ENCODE assay signal across 7 cellular contexts in the genomic region with DNA sequence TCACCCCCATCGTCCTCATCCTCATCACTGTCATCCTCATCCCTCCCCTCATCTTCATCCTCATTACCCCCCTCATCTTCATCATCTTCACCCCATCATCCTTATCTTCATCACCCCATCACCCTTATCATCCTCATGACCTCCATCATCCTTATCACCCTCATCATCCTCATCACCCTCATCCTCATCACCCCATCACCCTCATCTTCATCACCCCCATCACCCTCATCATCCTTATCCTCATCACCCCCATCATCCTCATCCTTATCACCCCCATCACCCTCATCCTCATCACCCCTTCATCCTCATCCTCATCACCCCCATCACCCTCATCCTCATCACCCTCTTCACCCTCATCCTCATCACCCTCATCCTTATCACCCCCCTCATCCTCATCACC.
DNase-seq lines count a peak whose midpoint lies in the region; ATAC-seq and TF ChIP-seq lines count a peak whose summit lies in the region.
"Not testable (repeated sequence)": the region's sequence is repeated elsewhere in the genome, so short reads cannot be mapped to it uniquely, and the experiment has no call there.

No MANE protein-coding gene starts in this region.

- H3K4me3 Mint-ChIP-seq in CD4-positive, CD25-positive, alpha-beta regulatory T cell, result peak overlapping the region in 1 of 4 donors; percentile 11
- peak overlapping the region; percentile 44 for H3K4me3 Mint-ChIP-seq in Caco-2 (ENCODE audit: unreplicated experiment)
- peak overlapping the region; percentile 42 for H3K4me3 Mint-ChIP-seq in T-helper 2 cell treated with Interferon-gamma antibody and Interleukin-4, amounts not matched to agents 5 μg/mL and 100 μg/mL, for 36 hours
- H3K4me3 Mint-ChIP-seq in activated naive CD4-positive, alpha-beta T cell treated with anti-CD3 and anti-CD28 coated beads, Interleukin-2, amount 50 U/mL, for 24 hours; stimulated activated memory B cell treated with anti-CD40 and anti-IgM and Interleukin-4, amounts not matched to agents 10 μg/mL and 1 μg/mL and 100 μg/mL, for 72 hours: not testable (repeated sequence)
- H3K4me3 Mint-ChIP-seq in memory B cell, result peak overlapping the region; percentile 56

- not testable (repeated sequence) for H3K27me3 Mint-ChIP-seq in CD4-positive, CD25-positive, alpha-beta regulatory T cell; Caco-2 (ENCODE audit: insufficient read depth, unreplicated experiment); T-helper 2 cell treated with Interferon-gamma antibody and Interleukin-4, amounts not matched to agents 5 μg/mL and 100 μg/mL, for 36 hours (ENCODE audit: low read depth); activated naive CD4-positive, alpha-beta T cell treated with anti-CD3 and anti-CD28 coated beads, Interleukin-2, amount 50 U/mL, for 24 hours; memory B cell; stimulated activated memory B cell treated with anti-CD40 and anti-IgM and Interleukin-4, amounts not matched to agents 10 μg/mL and 1 μg/mL and 100 μg/mL, for 72 hours

- H3K27me3 ChIP-seq in CD4-positive, CD25-positive, alpha-beta regulatory T cell (ENCODE audit: control insufficient read depth, insufficient read depth, low read length); Caco-2 (replicated peaks; ENCODE audit: control insufficient read depth, insufficient read depth, low read length); effector memory CD4-positive, alpha-beta T cell (replicated peaks; ENCODE audit: control insufficient read depth, insufficient read depth, low read length, poor library complexity, severe bottlenecking): not testable (repeated sequence)

- not testable (repeated sequence) for ATAC-seq in CD4-positive, CD25-positive, alpha-beta regulatory T cell (ENCODE audit: low read depth in 2 of 2); memory B cell (ENCODE audit: low read depth); stimulated activated memory B cell treated with anti-CD40 and anti-IgM and Interleukin-4, amounts not matched to agents 10 μg/mL and 1 μg/mL and 100 μg/mL, for 72 hours

- peaks cover 27% of the 10 kb centered on the region for H3K36me3 Mint-ChIP-seq in CD4-positive, CD25-positive, alpha-beta regulatory T cell
- H3K36me3 Mint-ChIP-seq in Caco-2 (ENCODE audit: insufficient read depth, unreplicated experiment) (peaks cover 91% of the 10 kb centered on the region), memory B cell (peaks cover 38% of the 10 kb centered on the region)
- H3K36me3 Mint-ChIP-seq in T-helper 2 cell treated with Interferon-gamma antibody and Interleukin-4, amounts not matched to agents 5 μg/mL and 100 μg/mL, for 36 hours (ENCODE audit: low read depth), result peaks cover 68% of the 10 kb centered on the region
- peaks cover 29% of the 10 kb centered on the region for H3K36me3 Mint-ChIP-seq in activated naive CD4-positive, alpha-beta T cell treated with anti-CD3 and anti-CD28 coated beads, Interleukin-2, amount 50 U/mL, for 24 hours
- peaks cover 77% of the 10 kb centered on the region for H3K36me3 Mint-ChIP-seq in stimulated activated memory B cell treated with anti-CD40 and anti-IgM and Interleukin-4, amounts not matched to agents 10 μg/mL and 1 μg/mL and 100 μg/mL, for 72 hours

- not testable (repeated sequence) for H3K9me3 ChIP-seq in CD4-positive, CD25-positive, alpha-beta regulatory T cell (ENCODE audit: control insufficient read depth in 2 of 2, low read length in 2 of 2); effector memory CD4-positive, alpha-beta T cell (ENCODE audit: control insufficient read depth, low read length)
- H3K9me3 ChIP-seq in Caco-2, result peaks cover 20% of the 10 kb centered on the region; the same call in 1 of the 2 replicates

- H3K4me1 Mint-ChIP-seq in CD4-positive, CD25-positive, alpha-beta regulatory T cell, result peaks cover 22 to 59% (median 36%) of the 10 kb centered on the region in 4 donors
- H3K4me1 Mint-ChIP-seq in Caco-2 (ENCODE audit: low read depth, unreplicated experiment), result not testable (repeated sequence)
- peaks cover 27% of the 10 kb centered on the region for H3K4me1 Mint-ChIP-seq in T-helper 2 cell treated with Interferon-gamma antibody and Interleukin-4, amounts not matched to agents 5 μg/mL and 100 μg/mL, for 36 hours (ENCODE audit: low read depth)
- peaks cover 36% of the 10 kb centered on the region for H3K4me1 Mint-ChIP-seq in activated naive CD4-positive, alpha-beta T cell treated with anti-CD3 and anti-CD28 coated beads, Interleukin-2, amount 50 U/mL, for 24 hours
- peaks cover 54% of the 10 kb centered on the region for H3K4me1 Mint-ChIP-seq in memory B cell
- H3K4me1 Mint-ChIP-seq in stimulated activated memory B cell treated with anti-CD40 and anti-IgM and Interleukin-4, amounts not matched to agents 10 μg/mL and 1 μg/mL and 100 μg/mL, for 72 hours, result peaks cover 65% of the 10 kb centered on the region

- peak overlapping the region; percentile 85 for H3K27ac ChIP-seq in CD4-positive, CD25-positive, alpha-beta regulatory T cell (ENCODE audit: insufficient read depth, low read length, poor library complexity, severe bottlenecking)
- peak overlapping the region; percentile 66 for H3K27ac ChIP-seq in effector memory CD4-positive, alpha-beta T cell (ENCODE audit: insufficient read depth, low read length, poor library complexity, severe bottlenecking)

- peaks cover 16% of the 10 kb centered on the region for H3K36me3 ChIP-seq in CD4-positive, CD25-positive, alpha-beta regulatory T cell (ENCODE audit: control insufficient read depth, insufficient read depth, low read length)
- peaks cover 15% of the 10 kb centered on the region for H3K36me3 ChIP-seq in Caco-2 (ENCODE audit: control insufficient read depth, insufficient read depth, low read length)
- H3K36me3 ChIP-seq in effector memory CD4-positive, alpha-beta T cell (ENCODE audit: control insufficient read depth, insufficient read depth, low read length), result peaks cover 10% of the 10 kb centered on the region

- CTCF ChIA-PET in Caco-2 (lab: Charles Lee), result not testable (repeated sequence)

- H3K4me3 ChIP-seq in CD4-positive, CD25-positive, alpha-beta regulatory T cell (ENCODE audit: low read depth, low read length); Caco-2 (ENCODE audit: low read depth, low read length); effector memory CD4-positive, alpha-beta T cell (ENCODE audit: insufficient read depth, low read depth, low read length, poor library complexity, severe bottlenecking): not testable (repeated sequence)

- H3K9me3 Mint-ChIP-seq in CD4-positive, CD25-positive, alpha-beta regulatory T cell; Caco-2 (ENCODE audit: unreplicated experiment); activated naive CD4-positive, alpha-beta T cell treated with anti-CD3 and anti-CD28 coated beads, Interleukin-2, amount 50 U/mL, for 24 hours; memory B cell: not testable (repeated sequence)
- peaks cover 23% of the 10 kb centered on the region for H3K9me3 Mint-ChIP-seq in T-helper 2 cell treated with Interferon-gamma antibody and Interleukin-4, amounts not matched to agents 5 μg/mL and 100 μg/mL, for 36 hours
- H3K9me3 Mint-ChIP-seq in stimulated activated memory B cell treated with anti-CD40 and anti-IgM and Interleukin-4, amounts not matched to agents 10 μg/mL and 1 μg/mL and 100 μg/mL, for 72 hours, result peaks cover 15% of the 10 kb centered on the region

- POLR2A ChIA-PET in Caco-2 (lab: Charles Lee), result not testable (repeated sequence)

- intact Hi-C loops in Caco-2 (cut with micrococcal nuclease; ENCODE audit: unreplicated experiment), result not testable (repeated sequence)

- TF ChIP-seq CTCF in Caco-2 (IDR thresholded peaks at IDR 0.05; ENCODE audit: insufficient read depth in 1 of 2, low read depth in 1 of 2, low read length in 1 of 2, severe bottlenecking in 1 of 2, unreplicated experiment in 1 of 2), result not testable (repeated sequence)

- peaks cover 36% of the 10 kb centered on the region for H3K4me1 ChIP-seq in CD4-positive, CD25-positive, alpha-beta regulatory T cell (ENCODE audit: control insufficient read depth, insufficient read depth, low read length, poor library complexity, severe bottlenecking)
- not testable (repeated sequence) for H3K4me1 ChIP-seq in Caco-2
- H3K4me1 ChIP-seq in effector memory CD4-positive, alpha-beta T cell (ENCODE audit: control insufficient read depth, insufficient read depth, low read length, poor library complexity, severe bottlenecking), result peaks cover 18% of the 10 kb centered on the region

- not testable (repeated sequence) for H3K27ac Mint-ChIP-seq in CD4-positive, CD25-positive, alpha-beta regulatory T cell; Caco-2 (ENCODE audit: unreplicated experiment)
- peak overlapping the region; percentile 81 for H3K27ac Mint-ChIP-seq in T-helper 2 cell treated with Interferon-gamma antibody and Interleukin-4, amounts not matched to agents 5 μg/mL and 100 μg/mL, for 36 hours
- H3K27ac Mint-ChIP-seq in activated naive CD4-positive, alpha-beta T cell treated with anti-CD3 and anti-CD28 coated beads, Interleukin-2, amount 50 U/mL, for 24 hours, result peak overlapping the region; percentile 68
- H3K27ac Mint-ChIP-seq in memory B cell, result peak overlapping the region; percentile 94
- peak overlapping the region; percentile 73 for H3K27ac Mint-ChIP-seq in stimulated activated memory B cell treated with anti-CD40 and anti-IgM and Interleukin-4, amounts not matched to agents 10 μg/mL and 1 μg/mL and 100 μg/mL, for 72 hours

- DNase-seq in CD4-positive, CD25-positive, alpha-beta regulatory T cell; Caco-2; T-helper 2 cell treated with Interferon-gamma antibody and Interleukin-4, amounts not matched to agents 5 μg/mL and 100 μg/mL, for 36 hours (ENCODE audit: low spot score); effector memory CD4-positive, alpha-beta T cell; memory B cell (ENCODE audit: low spot score in 2 of 2): not testable (repeated sequence)

- BruUV-seq in Caco-2 (replicated peaks; lab: Mats Ljungman, UMichigan), result not testable (repeated sequence)
